In genomic region chr12:6253278-6253677, GRCh38 we compare ENCODE assay signal across 23 cellular contexts. TPM values are rescaled to one million over a fixed set of nuclear protein-coding genes. Genes with fewer than 3 reads are reported as not detected.
"Had no signal": no experiment of that assay in that cellular context is flagged by ENCODE, and none has a peak within 500 bp of the region (broad histone marks: within the 10 kb centered on the region; RNA-seq: fewer than 3 reads in every experiment).

No MANE protein-coding gene starts in this region.

- ATAC-seq: activated CD8-positive, alpha-beta T cell treated with anti-CD3 and anti-CD28 coated beads, Interleukin-2, amount 10 ng/mL, durations not matched to agents 7 days and 5 days; PC-3; WTC11 had no signal

- H3K27ac Mint-ChIP-seq: activated CD8-positive, alpha-beta T cell treated with anti-CD3 and anti-CD28 coated beads, Interleukin-2, amount 10 ng/mL, durations not matched to agents 7 days and 5 days; activated naive CD8-positive, alpha-beta T cell treated with anti-CD3 and anti-CD28 coated beads, Interleukin-2, amount 10 ng/mL, durations not matched to agents 7 days and 5 days; T-helper 1 cell treated with Interleukin-12 subunit alpha and Interleukin-12 subunit beta and Interleukin-4 antibody, amounts not matched to agents 30 μg/mL and 1 μg/mL, for 36 hours; WTC11 had no signal

- H3K9me3 ChIP-seq: adrenal gland had no signal

- H3K36me3 ChIP-seq: adrenal gland, MG63 had no signal

- H3K36me3 Mint-ChIP-seq: activated naive CD8-positive, alpha-beta T cell treated with anti-CD3 and anti-CD28 coated beads, Interleukin-2, amount 10 ng/mL, durations not matched to agents 7 days and 5 days; WTC11 had no signal

- H3K4me1 ChIP-seq: adrenal gland had no signal

- H3K4me3 Mint-ChIP-seq: activated CD8-positive, alpha-beta T cell treated with anti-CD3 and anti-CD28 coated beads, Interleukin-2, amount 10 ng/mL, durations not matched to agents 7 days and 5 days; activated naive CD8-positive, alpha-beta T cell treated with anti-CD3 and anti-CD28 coated beads, Interleukin-2, amount 10 ng/mL, durations not matched to agents 7 days and 5 days; T-helper 1 cell treated with Interleukin-12 subunit alpha and Interleukin-12 subunit beta and Interleukin-4 antibody, amounts not matched to agents 30 μg/mL and 1 μg/mL, for 36 hours; WTC11 had no signal

- H3K27me3 ChIP-seq: adrenal gland had no signal

- H3K27ac ChIP-seq: adrenal gland had no signal

- H3K4me1 Mint-ChIP-seq: activated naive CD8-positive, alpha-beta T cell treated with anti-CD3 and anti-CD28 coated beads, Interleukin-2, amount 10 ng/mL, durations not matched to agents 7 days and 5 days had no signal

- DNase-seq: activated CD4-positive, alpha-beta T cell treated with anti-CD3 and anti-CD28 coated beads for 48 hours; activated CD4-positive, alpha-beta T cell treated with anti-CD3 and anti-CD28 coated beads, Interleukin-2, amount 50 U/mL, for 4 hours; activated CD4-positive, CD25-positive, alpha-beta regulatory T cell treated with anti-CD3 and anti-CD28 coated beads, Interleukin-2, amount 50 U/mL, for 72 hours; activated CD8-positive, alpha-beta memory T cell treated with anti-CD3 and anti-CD28 coated beads, Interleukin-2, amount 50 U/mL, for 48 hours; activated CD8-positive, alpha-beta T cell treated with anti-CD3 and anti-CD28 coated beads, Interleukin-2, amount 10 ng/mL, durations not matched to agents 7 days and 5 days; activated naive CD4-positive, alpha-beta T cell treated with anti-CD3 and anti-CD28 coated beads, Interleukin-2, amount 50 U/mL, for 16 hours; activated naive CD8-positive, alpha-beta T cell treated with anti-CD3 and anti-CD28 coated beads, Interleukin-2, amount 10 ng/mL, durations not matched to agents 7 days and 5 days; activated T-cell treated with anti-CD3 and anti-CD28 coated beads, Interleukin-2, amount 50 U/mL, for 1 hour; adrenal gland; anterior cingulate cortex; central memory CD4-positive, alpha-beta T cell; NCI-H1105 treated with DMSO at 0.1 percent for 48 hours; NCI-H1436 treated with DMSO at 0.1 percent for 48 hours; NCI-H187; NCI-H2081; NCI-H446; NCI-H524; PC-3; SHP77 had no signal

- H3K9me3 Mint-ChIP-seq: activated naive CD8-positive, alpha-beta T cell treated with anti-CD3 and anti-CD28 coated beads, Interleukin-2, amount 10 ng/mL, durations not matched to agents 7 days and 5 days; T-helper 1 cell treated with Interleukin-12 subunit alpha and Interleukin-12 subunit beta and Interleukin-4 antibody, amounts not matched to agents 30 μg/mL and 1 μg/mL, for 36 hours had no signal

- H3K4me3 ChIP-seq: adrenal gland, MG63 had no signal

RNA-seq across cellular contexts. Expression of gene PLEKHG6, which starts 57.2 kb away (rescaled TPM):
- total RNA-seq: activated naive CD8-positive, alpha-beta T cell treated with anti-CD3 and anti-CD28 coated beads, Interleukin-2, amount 10 ng/mL, durations not matched to agents 7 days and 5 days; SK-MEL-5 had no signal
